In genomic region chr3:72683068-72683467, GRCh38 we compare ENCODE assay signal across 16 cellular contexts.
DNase-seq lines count a peak whose midpoint lies in the region; ATAC-seq, FAIRE-seq and TF ChIP-seq lines count a peak whose summit lies in the region.
"Had no signal": no experiment of that assay in that cellular context is flagged by ENCODE, and none has a peak within 500 bp of the region (broad histone marks: within the 10 kb centered on the region; RNA-seq: fewer than 3 reads in every experiment).

No MANE protein-coding gene starts in this region.

- TF ChIP-seq CTCF in CD4-positive, alpha-beta T cell (IDR thresholded peaks at IDR 0.05) = no peak

- peak; percentile 29 for DNase-seq in NCI-H2029 (lab: John Stamatoyannopoulos, UW)
- no peak for DNase-seq in NCI-H2029 treated with DMSO at 0.1 percent for 48 hours (lab: John Stamatoyannopoulos, UW)
- DNase-seq in NCI-H2081 treated with DMSO at 0.1 percent for 48 hours (lab: John Stamatoyannopoulos, UW) = peak; percentile 93
- DNase-seq in small intestine = peak; percentile 10
- DNase-seq in NCI-H1694 (lab: John Stamatoyannopoulos, UW) = no peak
- no peak for DNase-seq in RPMI8226
- DNase-seq in CD4-positive, alpha-beta T cell = no peak
- DNase-seq: activated T-cell treated with anti-CD3 and anti-CD28 coated beads for 4 hours; brain microvascular endothelial cell; NCI-H526; stimulated activated CD4-positive, alpha-beta T cell treated with anti-CD3 and anti-CD28 coated beads, Interleukin-2, amount 100 ng/mL, for 48 hours; testis had no signal

- peak; percentile 66 for ATAC-seq in HG02840 (IDR thresholded peaks at IDR 0.05; ENCODE audit: low FRiP score, unreplicated experiment)
- no peak for ATAC-seq in CD4-positive, alpha-beta T cell (ENCODE audit: poor library complexity)

- no peaks in the 10 kb centered on the region for H3K27me3 Mint-ChIP-seq in CD4-positive, alpha-beta T cell

- H3K27ac Mint-ChIP-seq in CD4-positive, alpha-beta T cell = no peak overlapping the region
- H3K27ac Mint-ChIP-seq: T-helper 1 cell treated with Interleukin-12 subunit alpha and Interleukin-12 subunit beta and Interleukin-4 antibody, amounts not matched to agents 30 μg/mL and 1 μg/mL, for 36 hours had no signal

- no peaks in the 10 kb centered on the region for H3K9me3 Mint-ChIP-seq in CD4-positive, alpha-beta T cell
- H3K9me3 Mint-ChIP-seq: neural crest cell; T-helper 1 cell treated with Interleukin-12 subunit alpha and Interleukin-12 subunit beta and Interleukin-4 antibody, amounts not matched to agents 30 μg/mL and 1 μg/mL, for 36 hours had no signal

- no peak for FAIRE-seq in small intestine (lab: Jason Lieb, UNC)
- FAIRE-seq: A204.1 had no signal

- CTCF ChIA-PET in CD4-positive, alpha-beta T cell (lab: Charles Lee) = no interaction called here

- no peaks in the 10 kb centered on the region for H3K4me1 ChIP-seq in small intestine (ENCODE audit: control insufficient read depth in 2 of 2, insufficient read depth in 1 of 2, low read depth in 1 of 2, low read length in 1 of 2)
- H3K4me1 ChIP-seq: testis had no signal

- H3K4me3 Mint-ChIP-seq in CD4-positive, alpha-beta T cell = no peak overlapping the region
- H3K4me3 Mint-ChIP-seq: neural crest cell; T-helper 1 cell treated with Interleukin-12 subunit alpha and Interleukin-12 subunit beta and Interleukin-4 antibody, amounts not matched to agents 30 μg/mL and 1 μg/mL, for 36 hours had no signal

- no peaks in the 10 kb centered on the region for H3K36me3 ChIP-seq in small intestine (ENCODE audit: control insufficient read depth in 2 of 2, insufficient read depth in 2 of 2, low read length in 2 of 2)
- H3K36me3 ChIP-seq: brain microvascular endothelial cell had no signal

- no peaks in the 10 kb centered on the region for H3K27me3 ChIP-seq in small intestine (ENCODE audit: control insufficient read depth in 2 of 2, insufficient read depth in 2 of 2, low read length in 2 of 2)
- H3K27me3 ChIP-seq in CD4-positive, alpha-beta T cell (ENCODE audit: control insufficient read depth, insufficient read depth, low read length) = no peaks in the 10 kb centered on the region
- H3K27me3 ChIP-seq: brain microvascular endothelial cell, testis had no signal

- POLR2A ChIA-PET in CD4-positive, alpha-beta T cell (lab: Charles Lee) = interaction anchor here (0.9 kb wide), 1 partner anchor 55 kb away, joined by 3 read pairs; no protein-coding TSS in a partner anchor

- H3K27ac ChIP-seq in small intestine (ENCODE audit: low read depth in 1 of 2, low read length in 1 of 2) = no peak overlapping the region
- H3K27ac ChIP-seq in CD4-positive, alpha-beta T cell (ENCODE audit: low read depth, low read length) = no peak overlapping the region
- H3K27ac ChIP-seq: brain microvascular endothelial cell, testis had no signal

- no peak overlapping the region for H3K4me3 ChIP-seq in small intestine (ENCODE audit: low read depth in 1 of 2, low read length in 2 of 2)
- H3K4me3 ChIP-seq: testis had no signal

- H3K9me3 ChIP-seq in small intestine (ENCODE audit: control insufficient read depth, low read depth) = no peaks in the 10 kb centered on the region
- H3K9me3 ChIP-seq in CD4-positive, alpha-beta T cell (ENCODE audit: control insufficient read depth, low read length) = no peaks in the 10 kb centered on the region
- H3K9me3 ChIP-seq: testis had no signal

- H3K36me3 Mint-ChIP-seq in CD4-positive, alpha-beta T cell (ENCODE audit: low read depth) = no peaks in the 10 kb centered on the region

- no peaks in the 10 kb centered on the region for H3K4me1 Mint-ChIP-seq in CD4-positive, alpha-beta T cell (ENCODE audit: low read depth)

- intact Hi-C loops in CD4-positive, alpha-beta T cell (cut with DNase I, micrococcal nuclease) = no loop called here

- WGBS in small intestine, 3 donors = 19 to 36% (median 19%) methylated on average over 3 of the region's 3 CpGs

Comparison
In these comparisons a context has a peak if more than half of its experiments do, and no peak if none do; other contexts are left out.
1. DNase-seq: peak in NCI-H2029 (single experiment), NCI-H2081 treated with DMSO at 0.1 percent for 48 hours (single experiment) and small intestine (single experiment); none in NCI-H2029 treated with DMSO at 0.1 percent for 48 hours (single experiment), NCI-H1694 (single experiment), RPMI8226 (single experiment) and CD4-positive, alpha-beta T cell (0 of 10).